In the genomic region with DNA sequence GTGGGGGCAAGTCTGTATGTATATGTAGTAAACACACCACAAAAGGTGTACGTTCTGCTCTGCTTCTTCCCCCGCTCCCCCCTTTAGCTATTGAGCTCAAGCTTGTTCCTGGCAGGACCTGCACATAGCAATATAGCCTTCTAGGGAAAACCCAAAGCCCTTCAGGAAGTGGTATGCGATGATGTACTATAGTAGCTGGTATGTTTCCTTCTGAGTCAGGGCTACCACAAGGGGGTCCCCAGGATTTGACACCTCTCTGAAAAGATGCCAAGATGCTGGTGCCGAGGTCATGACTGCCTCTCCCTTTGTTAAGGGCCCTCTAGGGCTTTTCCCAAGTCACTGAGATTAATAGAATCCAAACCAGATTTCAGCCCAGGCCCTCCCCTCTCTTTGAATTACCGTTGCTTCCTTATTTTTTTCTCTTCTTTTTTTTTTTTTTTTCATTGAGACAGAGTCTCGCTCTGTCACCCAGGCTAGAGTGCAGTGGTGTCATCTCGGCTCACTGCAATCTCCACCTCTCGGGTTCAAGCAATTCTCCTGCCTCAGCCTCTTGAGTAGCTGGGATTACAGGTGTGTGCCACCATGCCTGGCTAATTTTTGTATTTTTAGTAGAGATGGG, we compare ENCODE assay signal across 8 cellular contexts.
A peak's percentile ranks its signal among the peaks of the same experiment; 100 is the strongest.
DNase-seq lines count a peak whose midpoint lies in the region; ATAC-seq and TF ChIP-seq lines count a peak whose summit lies in the region.

No MANE protein-coding gene starts in this region.

- peak; percentile 90 for DNase-seq in activated CD4-positive, alpha-beta T cell treated with anti-CD3 and anti-CD28 coated beads for 36 hours
- DNase-seq in lower lobe of right lung (no peak), left colon (no peak), SW 1271 (lab: John Stamatoyannopoulos, UW) (no peak), cortex of kidney (lab: John Stamatoyannopoulos, UW) (no peak), AG08395 (ENCODE audit: low spot score) (no peak)

- H3K27me3 ChIP-seq in lower lobe of right lung (ENCODE audit: low read depth), result no peaks in the 10 kb centered on the region

- TF ChIP-seq CTCF in lower lobe of right lung (IDR thresholded peaks at IDR 0.05), result no peak

- peak overlapping the region; percentile 93 for H3K27ac Mint-ChIP-seq in activated CD4-positive, alpha-beta T cell treated with anti-CD3 and anti-CD28 coated beads for 36 hours

- peaks cover 84% of the 10 kb centered on the region for H3K4me1 Mint-ChIP-seq in activated CD4-positive, alpha-beta T cell treated with anti-CD3 and anti-CD28 coated beads for 36 hours

- POLR2A ChIA-PET in activated CD4-positive, alpha-beta T cell treated with anti-CD3 and anti-CD28 coated beads for 36 hours (lab: Charles Lee), result interaction anchor here (0.8 to 2.2 kb wide), 4 partner anchors 16 to 149 kb away, joined by 3 to 11 read pairs (median 7); no protein-coding TSS in a partner anchor

- H3K36me3 ChIP-seq in lower lobe of right lung, result no peaks in the 10 kb centered on the region

- H3K4me3 Mint-ChIP-seq in activated CD4-positive, alpha-beta T cell treated with anti-CD3 and anti-CD28 coated beads for 36 hours, result peak overlapping the region; percentile 9

- peaks cover 36% of the 10 kb centered on the region for H3K9me3 Mint-ChIP-seq in activated CD4-positive, alpha-beta T cell treated with anti-CD3 and anti-CD28 coated beads for 36 hours (ENCODE audit: low read depth)

- ATAC-seq in GM18502 (IDR thresholded peaks at IDR 0.05; ENCODE audit: poor library complexity, unreplicated experiment) (peak; percentile 91), HG02840 (IDR thresholded peaks at IDR 0.05; ENCODE audit: low FRiP score, unreplicated experiment) (peak; percentile 91), lower lobe of right lung (peak; percentile 21 to 61), left colon (no peak)
- peak; percentile 81 for ATAC-seq in activated CD4-positive, alpha-beta T cell treated with anti-CD3 and anti-CD28 coated beads for 36 hours

- peaks cover 4% of the 10 kb centered on the region for H3K4me1 ChIP-seq in lower lobe of right lung

- H3K27me3 Mint-ChIP-seq in activated CD4-positive, alpha-beta T cell treated with anti-CD3 and anti-CD28 coated beads for 36 hours, result no peaks in the 10 kb centered on the region

- H3K36me3 Mint-ChIP-seq in activated CD4-positive, alpha-beta T cell treated with anti-CD3 and anti-CD28 coated beads for 36 hours (ENCODE audit: low read depth), result peaks cover 62% of the 10 kb centered on the region

- H3K4me3 ChIP-seq in lower lobe of right lung, result no peak overlapping the region

- H3K27ac ChIP-seq in lower lobe of right lung, result no peak overlapping the region

- CTCF ChIA-PET in activated CD4-positive, alpha-beta T cell treated with anti-CD3 and anti-CD28 coated beads for 36 hours (lab: Charles Lee), result interaction anchor here (0.8 to 5.0 kb wide), 13 partner anchors 10 to 204 kb away, joined by 3 to 26 read pairs (median 3); no protein-coding TSS in a partner anchor

- intact Hi-C loops in activated CD4-positive, alpha-beta T cell treated with anti-CD3 and anti-CD28 coated beads for 36 hours (cut with DNase I, micrococcal nuclease), result loop anchor here (1.0 to 2.0 kb wide), 3 partner anchors 17 to 154 kb away; no protein-coding TSS in a partner anchor
- intact Hi-C loops in lower lobe of right lung (cut with DNase I) (no loop called here), left colon (cut with DNase I, micrococcal nuclease) (no loop called here)

- H3K9me3 ChIP-seq in lower lobe of right lung, result peaks cover 7% of the 10 kb centered on the region

Comparison
In these comparisons a context has a peak if more than half of its experiments do, and no peak if none do; other contexts are left out.
1. intact Hi-C loops: an anchor here in activated CD4-positive, alpha-beta T cell treated with anti-CD3 and anti-CD28 coated beads for 36 hours (1.0 to 2.0 kb wide); none called in lower lobe of right lung and left colon.